ENCODE assay signal across 21 cellular contexts in genomic region chr11:110738641-110739040, GRCh38.
"Had no signal": no experiment of that assay in that cellular context is flagged by ENCODE, and none has a peak within 500 bp of the region (broad histone marks: within the 10 kb centered on the region; RNA-seq: fewer than 3 reads in every experiment).

No MANE protein-coding gene starts in this region.

- H3K4me1 Mint-ChIP-seq: activated CD4-positive, alpha-beta memory T cell treated with anti-CD3 and anti-CD28 coated beads, Interleukin-2, amount 10 ng/mL, durations not matched to agents 7 days and 5 days; activated CD8-positive, alpha-beta memory T cell treated with anti-CD3 and anti-CD28 coated beads, Interleukin-2, amount 10 ng/mL, durations not matched to agents 7 days and 5 days; activated naive CD8-positive, alpha-beta T cell treated with anti-CD3 and anti-CD28 coated beads, Interleukin-2, amount 10 ng/mL, durations not matched to agents 7 days and 5 days; stimulated activated naive B cell treated with anti-CD40 and anti-IgM and Interleukin-4, amounts not matched to agents 10 μg/mL and 1 μg/mL and 100 μg/mL, for 72 hours had no signal

- H3K36me3 ChIP-seq: cardiac muscle cell, esophagus squamous epithelium, spleen had no signal

- H3K9me3 ChIP-seq: esophagus squamous epithelium, spleen had no signal

- H3K4me3 Mint-ChIP-seq: activated CD4-positive, alpha-beta memory T cell treated with anti-CD3 and anti-CD28 coated beads, Interleukin-2, amount 10 ng/mL, durations not matched to agents 7 days and 5 days; activated CD8-positive, alpha-beta memory T cell treated with anti-CD3 and anti-CD28 coated beads, Interleukin-2, amount 10 ng/mL, durations not matched to agents 7 days and 5 days; activated naive CD8-positive, alpha-beta T cell treated with anti-CD3 and anti-CD28 coated beads, Interleukin-2, amount 10 ng/mL, durations not matched to agents 7 days and 5 days; mesothelial cell of epicardium; nephron progenitor cell; stimulated activated naive B cell treated with anti-CD40 and anti-IgM and Interleukin-4, amounts not matched to agents 10 μg/mL and 1 μg/mL and 100 μg/mL, for 72 hours; T-helper 2 cell treated with Interferon-gamma antibody and Interleukin-4, amounts not matched to agents 5 μg/mL and 100 μg/mL, for 36 hours had no signal

- H3K36me3 Mint-ChIP-seq: activated CD8-positive, alpha-beta memory T cell treated with anti-CD3 and anti-CD28 coated beads, Interleukin-2, amount 10 ng/mL, durations not matched to agents 7 days and 5 days; activated naive CD8-positive, alpha-beta T cell treated with anti-CD3 and anti-CD28 coated beads, Interleukin-2, amount 10 ng/mL, durations not matched to agents 7 days and 5 days; mesothelial cell of epicardium; stimulated activated naive B cell treated with anti-CD40 and anti-IgM and Interleukin-4, amounts not matched to agents 10 μg/mL and 1 μg/mL and 100 μg/mL, for 72 hours had no signal

- H3K4me3 ChIP-seq: cardiac muscle cell, esophagus squamous epithelium, hepatocyte, lung, spleen had no signal

- H3K27me3 ChIP-seq: cardiac muscle cell, esophagus squamous epithelium, hepatocyte had no signal

- ATAC-seq: activated CD8-positive, alpha-beta memory T cell treated with anti-CD3 and anti-CD28 coated beads, Interleukin-2, amount 10 ng/mL, durations not matched to agents 7 days and 5 days; left cardiac atrium; stimulated activated naive B cell treated with anti-CD40 and anti-IgM and Interleukin-4, amounts not matched to agents 10 μg/mL and 1 μg/mL and 100 μg/mL, for 72 hours had no signal

- H3K27ac Mint-ChIP-seq: activated CD4-positive, alpha-beta memory T cell treated with anti-CD3 and anti-CD28 coated beads, Interleukin-2, amount 10 ng/mL, durations not matched to agents 7 days and 5 days; activated CD8-positive, alpha-beta memory T cell treated with anti-CD3 and anti-CD28 coated beads, Interleukin-2, amount 10 ng/mL, durations not matched to agents 7 days and 5 days; activated naive CD8-positive, alpha-beta T cell treated with anti-CD3 and anti-CD28 coated beads, Interleukin-2, amount 10 ng/mL, durations not matched to agents 7 days and 5 days; mesothelial cell of epicardium; nephron progenitor cell; stimulated activated naive B cell treated with anti-CD40 and anti-IgM and Interleukin-4, amounts not matched to agents 10 μg/mL and 1 μg/mL and 100 μg/mL, for 72 hours; T-helper 2 cell treated with Interferon-gamma antibody and Interleukin-4, amounts not matched to agents 5 μg/mL and 100 μg/mL, for 36 hours had no signal

- H3K27ac ChIP-seq: cardiac muscle cell, esophagus squamous epithelium, hepatocyte, spleen had no signal

- DNase-seq: activated CD4-positive, alpha-beta memory T cell treated with anti-CD3 and anti-CD28 coated beads, Interleukin-2, amount 10 ng/mL, durations not matched to agents 7 days and 5 days; activated CD4-positive, alpha-beta T cell treated with anti-CD3 and anti-CD28 coated beads for 48 hours; activated CD4-positive, CD25-positive, alpha-beta regulatory T cell; activated CD8-positive, alpha-beta memory T cell treated with anti-CD3 and anti-CD28 coated beads, Interleukin-2, amount 10 ng/mL, durations not matched to agents 7 days and 5 days; activated naive CD4-positive, alpha-beta T cell treated with Interleukin-2 at 50 U/mL for 16 hours; activated naive CD8-positive, alpha-beta T cell treated with anti-CD3 and anti-CD28 coated beads, Interleukin-2, amount 10 ng/mL, durations not matched to agents 7 days and 5 days; amygdala; dermis blood vessel endothelial cell; effector memory CD4-positive, alpha-beta T cell; esophagus squamous epithelium; left cardiac atrium; nephron progenitor cell; nucleus accumbens; spleen; stimulated activated CD4-positive, alpha-beta T cell treated with anti-CD3 and anti-CD28 coated beads, Interleukin-4, amount 100 ng/mL, for 4 hours; stimulated activated naive B cell treated with anti-CD40 and anti-IgM and Interleukin-4, amounts not matched to agents 10 μg/mL and 1 μg/mL and 100 μg/mL, for 72 hours had no signal

- H3K4me1 ChIP-seq: esophagus squamous epithelium, spleen had no signal

- H3K9me3 Mint-ChIP-seq: activated CD4-positive, alpha-beta memory T cell treated with anti-CD3 and anti-CD28 coated beads, Interleukin-2, amount 10 ng/mL, durations not matched to agents 7 days and 5 days; activated naive CD8-positive, alpha-beta T cell treated with anti-CD3 and anti-CD28 coated beads, Interleukin-2, amount 10 ng/mL, durations not matched to agents 7 days and 5 days; nephron progenitor cell; stimulated activated naive B cell treated with anti-CD40 and anti-IgM and Interleukin-4, amounts not matched to agents 10 μg/mL and 1 μg/mL and 100 μg/mL, for 72 hours; T-helper 2 cell treated with Interferon-gamma antibody and Interleukin-4, amounts not matched to agents 5 μg/mL and 100 μg/mL, for 36 hours had no signal
